ENCODE assay signal across 10 cellular contexts in genomic region chr5:50968296-50969206, GRCh38.
DNase-seq lines count a peak whose midpoint lies in the region; ATAC-seq and TF ChIP-seq lines count a peak whose summit lies in the region.
"Had no signal": no experiment of that assay in that cellular context is flagged by ENCODE, and none has a peak within 500 bp of the region (broad histone marks: within the 10 kb centered on the region; RNA-seq: fewer than 3 reads in every experiment).

No MANE protein-coding gene starts in this region.

- TF ChIP-seq CTCF in lower lobe of right lung (IDR thresholded peaks at IDR 0.05): no peak
- no peak for TF ChIP-seq CTCF in suprapubic skin (IDR thresholded peaks at IDR 0.05)

- peak overlapping the region; percentile 75 for H3K4me3 Mint-ChIP-seq in activated CD8-positive, alpha-beta memory T cell treated with anti-CD3 and anti-CD28 coated beads, Interleukin-2, amount 10 ng/mL, durations not matched to agents 7 days and 5 days
- H3K4me3 Mint-ChIP-seq in activated CD8-positive, alpha-beta T cell treated with anti-CD3 and anti-CD28 coated beads, Interleukin-2, amount 10 ng/mL, durations not matched to agents 7 days and 5 days: peak overlapping the region; percentile 75

- POLR2A ChIA-PET in activated CD8-positive, alpha-beta T cell treated with anti-CD3 and anti-CD28 coated beads, Interleukin-2, amount 10 ng/mL, durations not matched to agents 7 days and 5 days (lab: Charles Lee): no interaction called here

- H3K36me3 ChIP-seq in lower lobe of right lung: no peaks in the 10 kb centered on the region
- no peaks in the 10 kb centered on the region for H3K36me3 ChIP-seq in suprapubic skin
- H3K36me3 ChIP-seq: BLaER1 had no signal

- peak overlapping the region; percentile 2 for H3K27ac Mint-ChIP-seq in activated CD8-positive, alpha-beta memory T cell treated with anti-CD3 and anti-CD28 coated beads, Interleukin-2, amount 10 ng/mL, durations not matched to agents 7 days and 5 days
- no peak overlapping the region for H3K27ac Mint-ChIP-seq in activated CD8-positive, alpha-beta T cell treated with anti-CD3 and anti-CD28 coated beads, Interleukin-2, amount 10 ng/mL, durations not matched to agents 7 days and 5 days

- H3K27me3 ChIP-seq in lower lobe of right lung (ENCODE audit: low read depth): peaks cover 80% of the 10 kb centered on the region
- H3K27me3 ChIP-seq in suprapubic skin: peaks cover 76% of the 10 kb centered on the region

- H3K4me1 ChIP-seq in lower lobe of right lung (peaks cover 35% of the 10 kb centered on the region), suprapubic skin (peaks cover 47% of the 10 kb centered on the region)

- WGBS in suprapubic skin: 16% methylated on average over 28 of the region's 28 CpGs

- intact Hi-C loops in lower lobe of right lung (cut with DNase I): no loop called here

- no peaks in the 10 kb centered on the region for H3K9me3 ChIP-seq in lower lobe of right lung
- no peaks in the 10 kb centered on the region for H3K9me3 ChIP-seq in suprapubic skin

- CTCF ChIA-PET in activated CD8-positive, alpha-beta memory T cell treated with anti-CD3 and anti-CD28 coated beads, Interleukin-2, amount 10 ng/mL, durations not matched to agents 7 days and 5 days (lab: Charles Lee): no interaction called here
- CTCF ChIA-PET in activated CD8-positive, alpha-beta T cell treated with anti-CD3 and anti-CD28 coated beads, Interleukin-2, amount 10 ng/mL, durations not matched to agents 7 days and 5 days (lab: Charles Lee): interaction anchor here (1.2 kb wide), 1 partner anchor 10 kb away, joined by 6 read pairs; no protein-coding TSS in a partner anchor

- H3K36me3 Mint-ChIP-seq in activated CD8-positive, alpha-beta memory T cell treated with anti-CD3 and anti-CD28 coated beads, Interleukin-2, amount 10 ng/mL, durations not matched to agents 7 days and 5 days: no peaks in the 10 kb centered on the region
- H3K36me3 Mint-ChIP-seq in activated CD8-positive, alpha-beta T cell treated with anti-CD3 and anti-CD28 coated beads, Interleukin-2, amount 10 ng/mL, durations not matched to agents 7 days and 5 days (ENCODE audit: low read depth): no peaks in the 10 kb centered on the region

- ATAC-seq in activated CD8-positive, alpha-beta memory T cell treated with anti-CD3 and anti-CD28 coated beads, Interleukin-2, amount 10 ng/mL, durations not matched to agents 7 days and 5 days: no peak
- ATAC-seq in activated CD8-positive, alpha-beta T cell treated with anti-CD3 and anti-CD28 coated beads, Interleukin-2, amount 10 ng/mL, durations not matched to agents 7 days and 5 days: no peak
- ATAC-seq in lower lobe of right lung (no peak), GM19395 (IDR thresholded peaks at IDR 0.05; ENCODE audit: unreplicated experiment) (no peak), HG02884 (IDR thresholded peaks at IDR 0.05; ENCODE audit: unreplicated experiment) (no peak)
- ATAC-seq: activated CD4-positive, CD25-positive, alpha-beta regulatory T cell treated with anti-CD3 and anti-CD28 coated beads, Interleukin-2, amount 50 U/mL, for 24 hours had no signal

- H3K4me3 ChIP-seq in lower lobe of right lung (peak overlapping the region; percentile 51), suprapubic skin (peak overlapping the region; percentile 55)
- H3K4me3 ChIP-seq: BLaER1 had no signal

- DNase-seq in activated CD8-positive, alpha-beta memory T cell treated with anti-CD3 and anti-CD28 coated beads, Interleukin-2, amount 10 ng/mL, durations not matched to agents 7 days and 5 days: no peak
- no peak for DNase-seq in activated CD8-positive, alpha-beta memory T cell treated with anti-CD3 and anti-CD28 coated beads, Interleukin-2, amount 50 U/mL, for 48 hours
- no peak for DNase-seq in activated CD8-positive, alpha-beta T cell treated with anti-CD3 and anti-CD28 coated beads, Interleukin-2, amount 10 ng/mL, durations not matched to agents 7 days and 5 days
- DNase-seq in lower lobe of right lung: no peak
- DNase-seq in suprapubic skin (ENCODE audit: low spot score in 2 of 2): no peak
- no peak for DNase-seq in NCI-H1930 (lab: John Stamatoyannopoulos, UW)

- H3K4me1 Mint-ChIP-seq in activated CD8-positive, alpha-beta memory T cell treated with anti-CD3 and anti-CD28 coated beads, Interleukin-2, amount 10 ng/mL, durations not matched to agents 7 days and 5 days: peaks cover 48% of the 10 kb centered on the region
- peaks cover 51% of the 10 kb centered on the region for H3K4me1 Mint-ChIP-seq in activated CD8-positive, alpha-beta T cell treated with anti-CD3 and anti-CD28 coated beads, Interleukin-2, amount 10 ng/mL, durations not matched to agents 7 days and 5 days (ENCODE audit: low read depth)

- H3K9me3 Mint-ChIP-seq in activated CD8-positive, alpha-beta memory T cell treated with anti-CD3 and anti-CD28 coated beads, Interleukin-2, amount 10 ng/mL, durations not matched to agents 7 days and 5 days (ENCODE audit: low read depth): no peaks in the 10 kb centered on the region
- no peaks in the 10 kb centered on the region for H3K9me3 Mint-ChIP-seq in activated CD8-positive, alpha-beta T cell treated with anti-CD3 and anti-CD28 coated beads, Interleukin-2, amount 10 ng/mL, durations not matched to agents 7 days and 5 days (ENCODE audit: insufficient read depth)

- no peak for TF ChIP-seq EP300 in suprapubic skin (IDR thresholded peaks at IDR 0.05)

- H3K27ac ChIP-seq in lower lobe of right lung (no peak overlapping the region), suprapubic skin (no peak overlapping the region)
- H3K27ac ChIP-seq: BLaER1 had no signal

- H3K27me3 Mint-ChIP-seq in activated CD8-positive, alpha-beta memory T cell treated with anti-CD3 and anti-CD28 coated beads, Interleukin-2, amount 10 ng/mL, durations not matched to agents 7 days and 5 days: peaks cover 85% of the 10 kb centered on the region
- H3K27me3 Mint-ChIP-seq in activated CD8-positive, alpha-beta T cell treated with anti-CD3 and anti-CD28 coated beads, Interleukin-2, amount 10 ng/mL, durations not matched to agents 7 days and 5 days (ENCODE audit: low read depth): peaks cover 76% of the 10 kb centered on the region

- TF ChIP-seq POLR2A in suprapubic skin (IDR thresholded peaks at IDR 0.05): no peak
